ENCODE assay signal across 7 cellular contexts in genomic region chr7:134174797-134175261, GRCh38. TPM values are rescaled to one million over a fixed set of nuclear protein-coding genes. Genes with fewer than 3 reads are reported as not detected.
DNase-seq lines count a peak whose midpoint lies in the region; ATAC-seq and TF ChIP-seq lines count a peak whose summit lies in the region.

No MANE protein-coding gene starts in this region.

- H3K27ac Mint-ChIP-seq in osteocyte (ENCODE audit: unreplicated experiment) = no peak overlapping the region

- no peaks in the 10 kb centered on the region for H3K9me3 Mint-ChIP-seq in osteocyte (ENCODE audit: unreplicated experiment)

- ATAC-seq in GM18520 (IDR thresholded peaks at IDR 0.05; ENCODE audit: unreplicated experiment) (peak; percentile 98), HG02610 (IDR thresholded peaks at IDR 0.05; ENCODE audit: unreplicated experiment) (peak; percentile 100)

- no peak overlapping the region for H3K4me3 Mint-ChIP-seq in osteocyte (ENCODE audit: unreplicated experiment)

- peak overlapping the region in 5 of 8 donors; percentile 20 to 82 (median 64) for H3K27ac ChIP-seq in spleen

- H3K9me3 ChIP-seq in spleen = no peaks in the 10 kb centered on the region

- DNase-seq in NAMALWA (ENCODE audit: low spot score) (peak; percentile 20), dermis microvascular lymphatic vessel endothelial cell (ENCODE audit: low read depth in 2 of 2) (peak; percentile 10 to 82), spleen (no peak), NCI-H524 treated with DMSO at 0.1 percent for 48 hours (lab: John Stamatoyannopoulos, UW) (no peak), osteocyte (ENCODE audit: extremely low spot score, unreplicated experiment) (no peak)

- TF ChIP-seq POLR2A in spleen (IDR thresholded peaks at IDR 0.05) = no peak

- H3K4me1 Mint-ChIP-seq in osteocyte (ENCODE audit: unreplicated experiment) = peaks cover 9% of the 10 kb centered on the region

- peaks cover 0 to 26% (median 6%) of the 10 kb centered on the region in 6 donors for H3K4me1 ChIP-seq in spleen

- no peak for TF ChIP-seq CTCF in spleen (IDR thresholded peaks at IDR 0.05 in 8 of 11, conservative IDR thresholded peaks at IDR 0.05 in 3 of 11)
- no peak for TF ChIP-seq CTCF in osteocyte (IDR thresholded peaks at IDR 0.05)

- H3K36me3 Mint-ChIP-seq in osteocyte (ENCODE audit: unreplicated experiment) = no peaks in the 10 kb centered on the region

- intact Hi-C loops in spleen (cut with DNase I; ENCODE audit: low total_unique reads) = no loop called here

- WGBS in spleen, 5 donors = 41 to 55% (median 51%) methylated on average over 2 of the region's 2 CpGs

- no peak overlapping the region for H3K4me3 ChIP-seq in spleen

- H3K36me3 ChIP-seq in spleen = no peaks in the 10 kb centered on the region

- H3K27me3 Mint-ChIP-seq in osteocyte (ENCODE audit: unreplicated experiment) = peaks cover 14% of the 10 kb centered on the region

- H3K27me3 ChIP-seq in spleen (replicated peaks in 1 of 7) = no peaks in the 10 kb centered on the region

RNA-seq across cellular contexts. Expression of gene LRGUK, which starts 47.7 kb away (rescaled TPM):
- total RNA-seq in dermis microvascular lymphatic vessel endothelial cell = under 0.01 and 0.13 TPM in 2 replicates
- 1 to 10 TPM; 1.0 to 1.8 (median 1.3) TPM for total RNA-seq in spleen
- under 1 TPM in 2 of 3 donors, not detected in 1; 0.26 to 0.63 TPM for polyA plus RNA-seq in spleen
- 0.13 and 0.30 TPM in 2 replicates for total RNA-seq in osteocyte

Comparison
In these comparisons a context has a peak if more than half of its experiments do, and no peak if none do; other contexts are left out.
1. DNase-seq: peak in NAMALWA (single experiment) and dermis microvascular lymphatic vessel endothelial cell (2 of 2); none in spleen (single experiment), NCI-H524 treated with DMSO at 0.1 percent for 48 hours (single experiment) and osteocyte (single experiment).